ENCODE assay signal across 8 cellular contexts in genomic region chr2:127525692-127526141, GRCh38. TPM values are rescaled to one million over a fixed set of nuclear protein-coding genes. Genes with fewer than 3 reads are reported as not detected.
A peak's percentile ranks its signal among the peaks of the same experiment; 100 is the strongest.
DNase-seq lines count a peak whose midpoint lies in the region; ATAC-seq lines count a peak whose summit lies in the region.

No MANE protein-coding gene starts in this region.

- H3F3A ChIP-seq in GM23248 (ENCODE audit: insufficient read depth): no peaks in the 10 kb centered on the region

- no peaks in the 10 kb centered on the region for H4K20me1 ChIP-seq in GM23248 (ENCODE audit: insufficient read depth)

- peak overlapping the region; percentile 93 for H3K4me2 ChIP-seq in GM23248 (ENCODE audit: unreplicated experiment)

- peaks cover 55% of the 10 kb centered on the region for H3K79me2 ChIP-seq in GM23248 (ENCODE audit: insufficient read depth)

- H3K27ac ChIP-seq in GM23248 (peak overlapping the region; percentile 93), SJSA1 (peak overlapping the region; percentile 94), duodenal mucosa (ENCODE audit: low read depth, low read length) (peak overlapping the region; percentile 91), mucosa of rectum (ENCODE audit: low read depth in 2 of 2, low read length in 2 of 2) (peak overlapping the region; percentile 97 to 98)

- H3K27me3 ChIP-seq in GM23248 (replicated peaks; ENCODE audit: insufficient read depth) (no peaks in the 10 kb centered on the region), SJSA1 (replicated peaks) (no peaks in the 10 kb centered on the region), duodenal mucosa (ENCODE audit: control insufficient read depth in 1 of 2, insufficient read depth in 2 of 2, low read length in 2 of 2) (no peaks in the 10 kb centered on the region), mucosa of rectum (ENCODE audit: control insufficient read depth in 2 of 2, insufficient read depth in 2 of 2, low read length in 2 of 2) (no peaks in the 10 kb centered on the region)

- H3K9me3 ChIP-seq in GM23248 (ENCODE audit: low read depth) (no peaks in the 10 kb centered on the region), SJSA1 (replicated peaks) (no peaks in the 10 kb centered on the region), duodenal mucosa (ENCODE audit: control insufficient read depth in 1 of 2, low read length in 2 of 2) (no peaks in the 10 kb centered on the region), mucosa of rectum (ENCODE audit: control insufficient read depth in 2 of 2, low read length in 2 of 2) (no peaks in the 10 kb centered on the region)

- H3K36me3 ChIP-seq in GM23248 (ENCODE audit: low read depth) (peaks cover 15% of the 10 kb centered on the region; the same call in 1 of the 2 replicates), SJSA1 (peaks cover 40% of the 10 kb centered on the region), duodenal mucosa (ENCODE audit: control insufficient read depth in 1 of 2, insufficient read depth in 2 of 2, low read length in 2 of 2) (peaks cover 6 to 27% of the 10 kb centered on the region in 2 donors), mucosa of rectum (ENCODE audit: control insufficient read depth in 2 of 2, insufficient read depth in 2 of 2, low read length in 2 of 2) (peaks cover 11 to 26% of the 10 kb centered on the region in 2 donors)

- H3K9me2 ChIP-seq in GM23248 (ENCODE audit: insufficient read depth): no peaks in the 10 kb centered on the region

- H2AFZ ChIP-seq in GM23248: no peak overlapping the region

- WGBS in GM23248 (ENCODE audit: low coverage in 1 of 2, low lambda C conversion rate in 2 of 2, missing lambda C conversion rate in 2 of 2), 2 experiments: 0 to 1% methylated on average over 14 to 20 of the region's 20 CpGs

- ATAC-seq in GM21528 (IDR thresholded peaks at IDR 0.05; ENCODE audit: low FRiP score, unreplicated experiment): no peak

- peak overlapping the region; percentile 99 for H3K9ac ChIP-seq in GM23248
- H3K9ac ChIP-seq in duodenal mucosa (ENCODE audit: low read depth in 1 of 2, low read length in 2 of 2): peak overlapping the region; percentile 87 to 90
- H3K9ac ChIP-seq in mucosa of rectum (ENCODE audit: low read depth in 1 of 2, low read length in 2 of 2): peak overlapping the region; percentile 88 to 97

- in situ Hi-C loops in GM23248 (cut with MboI): no loop called here

- peak overlapping the region; percentile 84 for H3K4me3 ChIP-seq in GM23248
- peak overlapping the region; percentile 84 for H3K4me3 ChIP-seq in SJSA1
- peak overlapping the region; percentile 90 to 91 for H3K4me3 ChIP-seq in duodenal mucosa (ENCODE audit: low read depth in 1 of 2, low read length in 2 of 2)
- H3K4me3 ChIP-seq in mucosa of rectum (ENCODE audit: low read length in 2 of 2): peak overlapping the region; percentile 88 to 90

- H3K4me1 ChIP-seq in GM23248 (ENCODE audit: insufficient read depth): peaks cover 20% of the 10 kb centered on the region; the same call in 1 of the 2 replicates
- peaks cover 12% of the 10 kb centered on the region for H3K4me1 ChIP-seq in SJSA1 (replicated peaks)
- peaks cover 29% of the 10 kb centered on the region in 2 donors for H3K4me1 ChIP-seq in duodenal mucosa (ENCODE audit: control insufficient read depth in 1 of 2, insufficient read depth in 2 of 2, low read length in 2 of 2)
- peaks cover 10 to 12% of the 10 kb centered on the region in 2 donors for H3K4me1 ChIP-seq in mucosa of rectum (ENCODE audit: control insufficient read depth in 2 of 2, insufficient read depth in 2 of 2, low read length in 2 of 2)

- DNase-seq in AML-193 (lab: John Stamatoyannopoulos, UW) (peak; percentile 38 to 48), GM23248 (peak; percentile 84), SJSA1 (ENCODE audit: low read depth in 1 of 2, low spot score in 2 of 2) (peak in 1 of 2 experiments; percentile 53), COLO829 (ENCODE audit: low spot score) (no peak), NCI-H1436 (lab: John Stamatoyannopoulos, UW) (no peak)

RNA-seq across cellular contexts. Expression of gene IWS1, which starts 0.6 kb away (rescaled TPM):
- total RNA-seq in GM23248 (2014; rRNA removed; shearing (Covaris generic)): 23.3 and 32.4 TPM in 2 replicates
- polyA plus RNA-seq in GM23248 (2016; fragmentation: Nextera tagmentation; extraction: Ambion mirVana): 41.1 and 42.4 TPM in 2 replicates
- 73.7 and 127 TPM in 2 replicates for total RNA-seq in SJSA1 (2014; rRNA removed; shearing (Covaris generic))

RNA-seq across cellular contexts. Expression of gene MYO7B, which starts 9.8 kb away (rescaled TPM):
- under 0.01 TPM in 1 of 2 replicates, not detected in the other for total RNA-seq in GM23248 (2014; rRNA removed; shearing (Covaris generic))
- not detected in 2 replicates for polyA plus RNA-seq in GM23248 (2016; fragmentation: Nextera tagmentation; extraction: Ambion mirVana)
- total RNA-seq in SJSA1 (2014; rRNA removed; shearing (Covaris generic)): 1.2 and 1.8 TPM in 2 replicates

Comparison
In these comparisons a context has a peak if more than half of its experiments do, and no peak if none do; other contexts are left out.
1. DNase-seq: peak in AML-193 (2 of 2) and GM23248 (single experiment); none in COLO829 (single experiment) and NCI-H1436 (single experiment).
2. Peak in every context shown above with its lines, with median percentiles within 50 percentile points of each other: H3K27ac ChIP-seq, H3K4me3 ChIP-seq and H3K9ac ChIP-seq.